Comparison of ENCODE assay signal across 9 cellular contexts in the genomic region with DNA sequence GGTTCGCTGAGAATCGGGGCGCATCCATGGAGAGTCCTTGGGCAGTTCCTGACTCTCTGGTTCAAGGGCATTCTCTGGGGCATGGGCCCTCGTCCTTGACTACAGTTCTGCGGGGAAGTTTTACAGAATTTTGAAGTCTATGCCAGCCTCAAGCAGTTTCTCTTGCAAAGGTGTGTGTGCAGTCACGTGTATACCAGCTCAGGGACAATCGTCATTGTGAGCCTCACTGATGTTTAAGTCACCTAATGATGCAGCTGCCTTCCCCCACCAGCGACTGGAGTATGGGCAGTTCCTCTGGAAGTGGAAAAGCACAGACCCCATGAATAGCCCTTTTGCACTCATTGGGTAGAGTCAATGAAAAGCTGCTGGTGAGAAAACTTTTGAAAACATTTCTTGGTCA. TPM values are rescaled to one million over a fixed set of nuclear protein-coding genes. Genes with fewer than 3 reads are reported as not detected.
DNase-seq lines count a peak whose midpoint lies in the region; ATAC-seq and TF ChIP-seq lines count a peak whose summit lies in the region.
"Had no signal": no experiment of that assay in that cellular context is flagged by ENCODE, and none has a peak within 500 bp of the region (broad histone marks: within the 10 kb centered on the region; RNA-seq: fewer than 3 reads in every experiment).

No MANE protein-coding gene starts in this region.

- 62 to 75% (median 72%) methylated on average over 8 of the region's 8 CpGs for WGBS in stomach, 5 donors

- no peak for TF ChIP-seq CTCF in Peyer's patch (IDR thresholded peaks at IDR 0.05)
- no peak for TF ChIP-seq CTCF in glutamatergic neuron (IDR thresholded peaks at IDR 0.05; ENCODE audit: partially characterized antibody, unreplicated experiment)
- no peak for TF ChIP-seq CTCF in stomach (IDR thresholded peaks at IDR 0.05)

- intact Hi-C loops in activated CD4-positive, alpha-beta T cell treated with anti-CD3 and anti-CD28 coated beads, Interleukin-2, amount 10 ng/mL, durations not matched to agents 24 days and 14 days (cut with micrococcal nuclease): loop anchor here (5.0 kb wide), 1 partner anchor 92 kb away; no protein-coding TSS in a partner anchor
- intact Hi-C loops in stomach (cut with DNase I; ENCODE audit: low total_unique reads) (no loop called here), head of caudate nucleus (cut with DNase I) (no loop called here)

- peak overlapping the region; percentile 91 for H3K4me3 Mint-ChIP-seq in activated CD4-positive, alpha-beta T cell treated with anti-CD3 and anti-CD28 coated beads, Interleukin-2, amount 10 ng/mL, durations not matched to agents 24 days and 14 days
- H3K4me3 Mint-ChIP-seq in glutamatergic neuron (ENCODE audit: unreplicated experiment): peak overlapping the region; percentile 21

- H3K9me3 ChIP-seq in Peyer's patch: no peaks in the 10 kb centered on the region
- H3K9me3 ChIP-seq in stomach: no peaks in the 10 kb centered on the region

- ATAC-seq in GM18907 (IDR thresholded peaks at IDR 0.05; ENCODE audit: unreplicated experiment): no peak

- TF ChIP-seq EP300 in stomach (IDR thresholded peaks at IDR 0.05): no peak

- peak overlapping the region in 3 of 4 donors; percentile 75 to 98 (median 86) for H3K27ac ChIP-seq in Peyer's patch
- H3K27ac ChIP-seq in stomach: peak overlapping the region in 2 of 5 donors; percentile 72 to 88

- DNase-seq in activated CD4-positive, alpha-beta T cell treated with anti-CD3 and anti-CD28 coated beads, Interleukin-2, amount 10 ng/mL, durations not matched to agents 24 days and 14 days: no peak
- no peak for DNase-seq in activated CD4-positive, alpha-beta T cell treated with anti-CD3 and anti-CD28 coated beads for 1 hour
- DNase-seq in Peyer's patch: peak in 1 of 3 donors; percentile 64
- no peak for DNase-seq in glutamatergic neuron
- no peak for DNase-seq in stomach
- no peak for DNase-seq in NCI-H1694 treated with DMSO at 0.1 percent for 48 hours (lab: John Stamatoyannopoulos, UW)
- no peak for DNase-seq in head of caudate nucleus
- DNase-seq: nucleus accumbens had no signal

- peaks cover 57% of the 10 kb centered on the region for H3K27me3 Mint-ChIP-seq in activated CD4-positive, alpha-beta T cell treated with anti-CD3 and anti-CD28 coated beads, Interleukin-2, amount 10 ng/mL, durations not matched to agents 24 days and 14 days
- H3K27me3 Mint-ChIP-seq in glutamatergic neuron (ENCODE audit: unreplicated experiment): peaks cover 11% of the 10 kb centered on the region

- H3K36me3 ChIP-seq in Peyer's patch (no peaks in the 10 kb centered on the region), stomach (no peaks in the 10 kb centered on the region)

- no peaks in the 10 kb centered on the region for H3K36me3 Mint-ChIP-seq in activated CD4-positive, alpha-beta T cell treated with anti-CD3 and anti-CD28 coated beads, Interleukin-2, amount 10 ng/mL, durations not matched to agents 24 days and 14 days (ENCODE audit: low read depth)
- H3K36me3 Mint-ChIP-seq in glutamatergic neuron (ENCODE audit: unreplicated experiment): peaks cover 3% of the 10 kb centered on the region

- no peak for TF ChIP-seq POLR2A in Peyer's patch (IDR thresholded peaks at IDR 0.05)
- TF ChIP-seq POLR2A in stomach (IDR thresholded peaks at IDR 0.05): no peak

- H3K27ac Mint-ChIP-seq in activated CD4-positive, alpha-beta T cell treated with anti-CD3 and anti-CD28 coated beads, Interleukin-2, amount 10 ng/mL, durations not matched to agents 24 days and 14 days: no peak overlapping the region
- no peak overlapping the region for H3K27ac Mint-ChIP-seq in glutamatergic neuron (ENCODE audit: unreplicated experiment)

- H3K9me3 Mint-ChIP-seq in activated CD4-positive, alpha-beta T cell treated with anti-CD3 and anti-CD28 coated beads, Interleukin-2, amount 10 ng/mL, durations not matched to agents 24 days and 14 days: no peaks in the 10 kb centered on the region
- peaks cover 1% of the 10 kb centered on the region for H3K9me3 Mint-ChIP-seq in glutamatergic neuron (ENCODE audit: unreplicated experiment)

- peaks cover 10% of the 10 kb centered on the region for H3K4me1 Mint-ChIP-seq in activated CD4-positive, alpha-beta T cell treated with anti-CD3 and anti-CD28 coated beads, Interleukin-2, amount 10 ng/mL, durations not matched to agents 24 days and 14 days
- H3K4me1 Mint-ChIP-seq in glutamatergic neuron (ENCODE audit: low read depth, unreplicated experiment): peaks cover 7% of the 10 kb centered on the region

- H3K4me1 ChIP-seq in Peyer's patch: peaks cover 0 to 30% (median 9%) of the 10 kb centered on the region in 4 donors
- peaks cover 8 to 40% (median 27%) of the 10 kb centered on the region in 4 donors for H3K4me1 ChIP-seq in stomach

- H3K4me3 ChIP-seq in Peyer's patch: peak overlapping the region; percentile 69 to 98 (median 85)
- peak overlapping the region; percentile 64 to 84 (median 74) for H3K4me3 ChIP-seq in stomach

- H3K27me3 ChIP-seq in Peyer's patch (peaks cover 0 to 5% of the 10 kb centered on the region in 2 donors), stomach (peaks cover 0 to 44% (median 15%) of the 10 kb centered on the region in 3 donors)

RNA-seq across cellular contexts. Expression of gene PLCG2, which starts 1.3 kb away (rescaled TPM):
- 6.8 and 6.9 TPM in 2 replicates for total RNA-seq in activated CD4-positive, alpha-beta T cell treated with anti-CD3 and anti-CD28 coated beads, Interleukin-2, amount 10 ng/mL, durations not matched to agents 24 days and 14 days
- total RNA-seq in Peyer's patch: 100 to 1,000 TPM in 1 of 4 donors, 10 to 100 TPM in 3; 30.5 to 243 (median 56.2) TPM
- total RNA-seq in glutamatergic neuron (ENCODE audit: unreplicated experiment): 0.49 TPM
- total RNA-seq in stomach: 10 to 100 TPM in 4 of 5 donors, 1 to 10 TPM in 1; 8.1 to 68.5 (median 14.6) TPM
- polyA plus RNA-seq in stomach: 1 to 10 TPM in 2 of 3 donors, under 1 TPM in 1; 0.87 to 4.1 (median 2.0) TPM
